ENCODE assay signal across 21 cellular contexts in the genomic region with DNA sequence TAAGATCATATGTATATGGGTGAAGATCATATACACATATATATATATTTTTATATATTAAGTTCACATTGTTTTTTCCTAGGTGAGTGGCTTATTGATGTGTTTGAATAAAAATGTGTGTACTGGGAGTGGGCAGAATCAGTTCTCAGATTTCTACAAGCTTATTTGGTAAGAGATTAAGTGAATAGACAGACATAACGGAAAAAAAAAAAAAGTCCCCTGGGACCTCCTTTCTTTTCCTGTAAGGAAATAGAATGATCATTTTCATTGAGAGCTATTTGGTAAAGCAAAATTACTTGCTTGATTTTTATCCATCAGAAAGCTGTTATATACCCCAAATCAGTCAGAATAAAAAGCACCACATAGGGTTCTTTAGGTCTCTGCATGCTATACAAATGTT.
A peak's percentile ranks its signal among the peaks of the same experiment; 100 is the strongest.
DNase-seq lines count a peak whose midpoint lies in the region; TF ChIP-seq lines count a peak whose summit lies in the region.
"Had no signal": no experiment of that assay in that cellular context is flagged by ENCODE, and none has a peak within 500 bp of the region (broad histone marks: within the 10 kb centered on the region; RNA-seq: fewer than 3 reads in every experiment).

No MANE protein-coding gene starts in this region.

- TF ChIP-seq POLR2A in vagina (IDR thresholded peaks at IDR 0.05) = no peak

- no peaks in the 10 kb centered on the region for H3K4me1 ChIP-seq in vagina

- no peaks in the 10 kb centered on the region for H3K27me3 ChIP-seq in vagina

- TF ChIP-seq CTCF in vagina (IDR thresholded peaks at IDR 0.05) = no peak

- peak; percentile 11 to 12 for DNase-seq in NCI-H1930 (lab: John Stamatoyannopoulos, UW)
- DNase-seq in NCI-H69 (lab: John Stamatoyannopoulos, UW) = peak; percentile 32
- peak; percentile 45 for DNase-seq in kidney tubule cell (ENCODE audit: low spot score)
- peak; percentile 4 for DNase-seq in stromal cell of bone marrow (ENCODE audit: low read depth)
- no peak for DNase-seq in cerebellum (ENCODE audit: low spot score)
- no peak for DNase-seq in vagina (ENCODE audit: extremely low spot score in 2 of 2)
- DNase-seq in GM19238 (ENCODE audit: insufficient read length, low spot score) = no peak
- DNase-seq: AML-193; C1 segment of cervical spinal cord; Calu3; CD8-positive, alpha-beta memory T cell; DMS153; GOT3; KBM-7; MM.1S; NCI-H1048; NCI-H1417 treated with DMSO at 0.1 percent for 48 hours; NCI-H187; NCI-H446; NCI-H526; NK-92 treated with Interleukin-12 subunit alpha and Interleukin-12 subunit beta, amount 100 ng/mL, for 24 hours had no signal

- H3K4me3 ChIP-seq in vagina = no peak overlapping the region

- intact Hi-C loops in vagina (cut with DNase I) = no loop called here

- H3K36me3 ChIP-seq in vagina = no peaks in the 10 kb centered on the region

- no peak overlapping the region for H3K27ac ChIP-seq in vagina

- H3K9me3 ChIP-seq in vagina = no peaks in the 10 kb centered on the region

Comparison
In these comparisons a context has a peak if more than half of its experiments do, and no peak if none do; other contexts are left out.
1. DNase-seq: peak in NCI-H1930 (2 of 2), NCI-H69 (single experiment), kidney tubule cell (single experiment) and stromal cell of bone marrow (single experiment); none in cerebellum (single experiment), vagina (0 of 2) and GM19238 (single experiment).